In genomic region chr17:77330602-77331081, GRCh38 we compare ENCODE assay signal across 9 cellular contexts.
DNase-seq lines count a peak whose midpoint lies in the region; ATAC-seq and TF ChIP-seq lines count a peak whose summit lies in the region.
"Had no signal": no experiment of that assay in that cellular context is flagged by ENCODE, and none has a peak within 500 bp of the region (broad histone marks: within the 10 kb centered on the region; RNA-seq: fewer than 3 reads in every experiment).

No MANE protein-coding gene starts in this region.

- H3K4me1 Mint-ChIP-seq in natural killer cell = peaks cover 37 to 44% of the 10 kb centered on the region in 2 donors
- H3K4me1 Mint-ChIP-seq in natural killer cell treated with Interleukin-12 subunit alpha and Interleukin-12 subunit beta and Interleukin-15 and Interleukin-18, amount 100 ng/mL, for 72 hours (ENCODE audit: low read depth in 2 of 2) = peaks cover 40 to 44% of the 10 kb centered on the region in 2 donors

- ATAC-seq in natural killer cell (no peak), RWPE2 (ENCODE audit: low read depth) (0 out of 3 replicates have a peak, but pooled peaks have one; percentile 2)
- no peak for ATAC-seq in natural killer cell treated with Interleukin-12 subunit alpha and Interleukin-12 subunit beta and Interleukin-15 and Interleukin-18, amount 100 ng/mL, for 72 hours

- H3K4me3 Mint-ChIP-seq in natural killer cell = no peak overlapping the region
- H3K4me3 Mint-ChIP-seq in natural killer cell treated with Interleukin-12 subunit alpha and Interleukin-12 subunit beta and Interleukin-15 and Interleukin-18, amount 100 ng/mL, for 72 hours = no peak overlapping the region

- H3K9me3 ChIP-seq in RWPE2 (ENCODE audit: severe bottlenecking) = no peaks in the 10 kb centered on the region
- peaks cover 9% of the 10 kb centered on the region for H3K9me3 ChIP-seq in mesenchymal stem cell (ENCODE audit: control insufficient read depth, low read length)

- H3K4me2 ChIP-seq in mesenchymal stem cell (ENCODE audit: low read length, poor library complexity, severe bottlenecking) = no peak overlapping the region

- intact Hi-C loops in natural killer cell (cut with micrococcal nuclease) = loop anchor here (1.0 to 5.0 kb wide), 4 partner anchors 42 to 165 kb away; no protein-coding TSS in a partner anchor

- H3K79me1 ChIP-seq in mesenchymal stem cell (replicated peaks; ENCODE audit: low read length, poor library complexity, severe bottlenecking) = peaks cover 13% of the 10 kb centered on the region

- H3K27me3 Mint-ChIP-seq in natural killer cell (ENCODE audit: low read depth in 2 of 2) = no peaks in the 10 kb centered on the region
- H3K27me3 Mint-ChIP-seq in natural killer cell treated with Interleukin-12 subunit alpha and Interleukin-12 subunit beta and Interleukin-15 and Interleukin-18, amount 100 ng/mL, for 72 hours = no peaks in the 10 kb centered on the region
- H3K27me3 Mint-ChIP-seq: activated B cell treated with CpG ODN at 0.5 μM for 24 hours had no signal

- H3K4me3 ChIP-seq in RWPE2 (ENCODE audit: severe bottlenecking) (no peak overlapping the region), mesenchymal stem cell (ENCODE audit: insufficient read depth in 1 of 2, low read depth in 1 of 2, low read length in 2 of 2) (no peak overlapping the region)

- no peak for TF ChIP-seq CTCF in natural killer cell (IDR thresholded peaks at IDR 0.05)
- no peak for TF ChIP-seq CTCF in RWPE2 (IDR thresholded peaks at IDR 0.05; ENCODE audit: poor library complexity, severe bottlenecking)

- peak overlapping the region in 1 of 2 experiments; percentile 69 for H3K14ac ChIP-seq in mesenchymal stem cell (ENCODE audit: low read length in 2 of 2)

- peak overlapping the region in 1 of 2 experiments; percentile 93 for H3K23ac ChIP-seq in mesenchymal stem cell (ENCODE audit: low read length in 2 of 2)

- DNase-seq in natural killer cell (peak; percentile 15), RWPE2 (ENCODE audit: low spot score) (no peak), mesenchymal stem cell (no peak), SIG-M5 (lab: John Stamatoyannopoulos, UW) (no peak), GM19240 (ENCODE audit: insufficient read length, low spot score) (no peak)
- no peak for DNase-seq in natural killer cell treated with Interleukin-12 subunit alpha and Interleukin-12 subunit beta and Interleukin-15 and Interleukin-18, amount 100 ng/mL, for 72 hours (ENCODE audit: low spot score)
- DNase-seq in stimulated activated CD8-positive, alpha-beta memory T cell treated with anti-CD3 and anti-CD28 coated beads, Interleukin-4, amount 100 ng/mL, for 48 hours = no peak

- H3K4me1 ChIP-seq in RWPE2 (ENCODE audit: insufficient read depth, poor library complexity, severe bottlenecking) (peaks cover 25% of the 10 kb centered on the region), mesenchymal stem cell (ENCODE audit: control insufficient read depth, insufficient read depth, low read depth, low read length) (peaks cover 41% of the 10 kb centered on the region)

- H3K4ac ChIP-seq in mesenchymal stem cell (ENCODE audit: low read depth in 1 of 2, low read length in 2 of 2) = peak overlapping the region; percentile 7 to 33

- H3K27ac ChIP-seq in RWPE2 (ENCODE audit: poor library complexity, severe bottlenecking) (peak overlapping the region; percentile 69), mesenchymal stem cell (ENCODE audit: low read length, poor library complexity, severe bottlenecking) (no peak overlapping the region)
- H3K27ac ChIP-seq: HL-60 had no signal

- peak overlapping the region in 1 of 2 experiments; percentile 21 for H2BK12ac ChIP-seq in mesenchymal stem cell (ENCODE audit: low read length in 2 of 2)

- no peak overlapping the region for H2BK5ac ChIP-seq in mesenchymal stem cell (ENCODE audit: low read depth, low read length, poor library complexity, severe bottlenecking)

- no peaks in the 10 kb centered on the region for H3K9me3 Mint-ChIP-seq in natural killer cell
- no peaks in the 10 kb centered on the region for H3K9me3 Mint-ChIP-seq in natural killer cell treated with Interleukin-12 subunit alpha and Interleukin-12 subunit beta and Interleukin-15 and Interleukin-18, amount 100 ng/mL, for 72 hours
- H3K9me3 Mint-ChIP-seq: activated B cell treated with CpG ODN at 0.5 μM for 24 hours had no signal

- H3K9ac ChIP-seq in mesenchymal stem cell (ENCODE audit: low read length) = peak overlapping the region; percentile 37

- H3K36me3 Mint-ChIP-seq in natural killer cell = no peaks in the 10 kb centered on the region
- H3K36me3 Mint-ChIP-seq in natural killer cell treated with Interleukin-12 subunit alpha and Interleukin-12 subunit beta and Interleukin-15 and Interleukin-18, amount 100 ng/mL, for 72 hours = no peaks in the 10 kb centered on the region

- H4K8ac ChIP-seq in mesenchymal stem cell (ENCODE audit: low read length) = no peak overlapping the region

- H2AK5ac ChIP-seq in mesenchymal stem cell (ENCODE audit: low read length, severe bottlenecking) = peak overlapping the region; percentile 85

- H2BK15ac ChIP-seq in mesenchymal stem cell (ENCODE audit: low read depth, poor library complexity, severe bottlenecking) = no peak overlapping the region

- no peaks in the 10 kb centered on the region for H3K27me3 ChIP-seq in RWPE2 (ENCODE audit: insufficient read depth, poor library complexity, severe bottlenecking)
- no peaks in the 10 kb centered on the region for H3K27me3 ChIP-seq in mesenchymal stem cell (ENCODE audit: control insufficient read depth in 1 of 2, insufficient read depth in 1 of 2, low read length in 2 of 2)

- peak overlapping the region in 1 of 2 experiments; percentile 46 for H3K18ac ChIP-seq in mesenchymal stem cell (ENCODE audit: low read depth in 1 of 2, low read length in 2 of 2)

- no peak overlapping the region for H4K91ac ChIP-seq in mesenchymal stem cell (ENCODE audit: low read length)

- H2AFZ ChIP-seq in mesenchymal stem cell (ENCODE audit: low read depth, low read length) = no peak overlapping the region

- H3K27ac Mint-ChIP-seq in natural killer cell = no peak overlapping the region
- H3K27ac Mint-ChIP-seq in natural killer cell treated with Interleukin-12 subunit alpha and Interleukin-12 subunit beta and Interleukin-15 and Interleukin-18, amount 100 ng/mL, for 72 hours = no peak overlapping the region

- H2BK120ac ChIP-seq in mesenchymal stem cell (ENCODE audit: low read depth, low read length) = no peak overlapping the region

- WGBS in mesenchymal stem cell = 82% methylated on average over 10 of the region's 10 CpGs

- H3K36me3 ChIP-seq in RWPE2 (ENCODE audit: low read depth) (peaks cover 36% of the 10 kb centered on the region), mesenchymal stem cell (ENCODE audit: control insufficient read depth in 1 of 2, insufficient read depth in 2 of 2, low read depth in 1 of 2, low read length in 2 of 2) (peaks cover 19 to 43% of the 10 kb centered on the region in 2 experiments)
